In the genomic region with DNA sequence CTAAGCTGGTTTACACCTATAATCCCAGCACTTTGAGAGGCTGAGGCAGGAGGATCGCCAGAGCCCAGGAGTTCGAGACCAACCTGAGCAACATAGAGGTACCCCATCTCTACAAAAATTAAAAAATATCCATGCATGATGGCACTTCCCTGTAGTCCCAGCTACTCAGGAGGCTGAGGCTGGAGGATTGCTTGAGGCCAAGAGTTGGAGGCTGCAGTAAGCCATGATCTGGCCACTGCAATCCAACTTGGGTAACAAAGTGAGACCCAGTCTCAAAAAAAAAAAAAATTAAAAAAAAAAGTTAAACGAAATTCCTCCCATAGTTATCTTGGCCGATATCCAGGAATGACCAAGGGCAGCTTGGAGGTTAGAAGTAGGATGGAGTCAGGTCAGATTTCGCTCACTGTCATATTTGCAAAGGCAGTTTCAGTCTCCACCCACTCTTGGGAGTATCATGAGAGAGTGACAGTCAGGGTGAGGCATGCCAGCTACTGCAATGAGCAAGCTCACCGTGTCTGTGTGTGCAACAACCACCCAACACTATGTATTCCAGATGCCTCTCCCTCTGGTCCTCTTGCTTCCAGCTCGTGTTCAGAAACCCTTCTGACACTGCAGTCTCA, we compare ENCODE assay signal across 19 cellular contexts. TPM values are rescaled to one million over a fixed set of nuclear protein-coding genes. Genes with fewer than 3 reads are reported as not detected.
DNase-seq lines count a peak whose midpoint lies in the region; ATAC-seq and TF ChIP-seq lines count a peak whose summit lies in the region.
"Had no signal": no experiment of that assay in that cellular context is flagged by ENCODE, and none has a peak within 500 bp of the region (broad histone marks: within the 10 kb centered on the region; RNA-seq: fewer than 3 reads in every experiment).

No MANE protein-coding gene starts in this region.

- CTCF ChIA-PET in RWPE1 (lab: Yijun Ruan, JAX), result interaction anchor here (0.7 kb wide), 1 partner anchor 57 kb away, joined by 6 read pairs; no protein-coding TSS in a partner anchor

- H3K4me3 ChIP-seq in fibroblast of the aortic adventitia (ENCODE audit: low read depth, low read length), result no peak overlapping the region

- no peak for TF ChIP-seq RAD21 in Ishikawa (IDR thresholded peaks at IDR 0.05; ENCODE audit: low read depth)

- POLR2A ChIA-PET in RWPE1 (lab: Yijun Ruan, JAX; ENCODE audit: low non-redundant PET), result interaction anchor here (0.7 kb wide), 1 partner anchor 317 kb away, joined by 4 read pairs; no protein-coding TSS in a partner anchor

- DNase-seq in DMS 273 (lab: John Stamatoyannopoulos, UW; ENCODE audit: unreplicated experiment) (peak; percentile 51), DMS 273 treated with DMSO at 0.1 percent for 48 hours (lab: John Stamatoyannopoulos, UW) (no peak), EH (ENCODE audit: low read depth) (peak; percentile 12), fibroblast of the aortic adventitia (ENCODE audit: low read depth) (peak; percentile 17), foreskin melanocyte (no peak), RWPE1 (ENCODE audit: low spot score) (no peak)
- DNase-seq: activated CD4-positive, alpha-beta T cell treated with anti-CD3 and anti-CD28 coated beads for 1 hour; activated naive CD4-positive, alpha-beta T cell treated with Interleukin-2 at 50 U/mL for 16 hours; BE2C; KG1; mesendoderm; natural killer cell; NCI-H1092; NCI-H748 treated with DMSO at 0.1 percent for 48 hours; stimulated activated CD4-positive, alpha-beta T cell treated with anti-CD3 and anti-CD28 coated beads, Interleukin-2, amount 100 ng/mL, for 48 hours had no signal

- H3K27ac ChIP-seq in RWPE1, result no peak overlapping the region
- H3K27ac ChIP-seq: 22Rv1 had no signal

- no peak for TF ChIP-seq EP300 in Ishikawa (IDR thresholded peaks at IDR 0.05; ENCODE audit: borderline replicate concordance)

- ATAC-seq in GM21723 (IDR thresholded peaks at IDR 0.05; ENCODE audit: unreplicated experiment), result no peak
- ATAC-seq: natural killer cell had no signal

- TF ChIP-seq CTCF in fibroblast of the aortic adventitia (IDR thresholded peaks at IDR 0.05; ENCODE audit: insufficient read depth, low read length) (no peak), RWPE1 (conservative IDR thresholded peaks at IDR 0.05; ENCODE audit: low read depth) (no peak)

TF ChIP-seq in Ishikawa, 13 proteins besides CTCF, POLR2A, EP300 and RAD21:
- TF ChIP-seq FOXM1 (IDR thresholded peaks at IDR 0.05; ENCODE audit: borderline replicate concordance, low read depth) (no peak), TCF12 (IDR thresholded peaks at IDR 0.05; ENCODE audit: low read depth) (no peak), NFIC (IDR thresholded peaks at IDR 0.05) (peak; percentile 29; the same call in 1 of the 2 replicates)

RNA-seq across cellular contexts. Expression of gene ZDHHC4, which starts 6.0 kb away (rescaled TPM):
- total RNA-seq in fibroblast of the aortic adventitia (ENCODE audit: low replicate concordance), result 51.2 and 63.8 TPM in 2 replicates

RNA-seq across cellular contexts. Expression of gene INTS15, which starts 18.6 kb away (rescaled TPM):
- 8.7 and 10.8 TPM in 2 replicates for total RNA-seq in fibroblast of the aortic adventitia (ENCODE audit: low replicate concordance)

RNA-seq across cellular contexts. Expression of gene GRID2IP, which starts 20.0 kb away (rescaled TPM):
- total RNA-seq in fibroblast of the aortic adventitia (ENCODE audit: low replicate concordance), result not detected in 2 replicates
- total RNA-seq: subcutaneous adipose tissue had no signal

RNA-seq across cellular contexts. Expression of gene ZNF853, which starts 44.1 kb away (rescaled TPM):
- 0.54 and 1.6 TPM in 2 replicates for total RNA-seq in fibroblast of the aortic adventitia (ENCODE audit: low replicate concordance)

Comparison
In these comparisons a context has a peak if more than half of its experiments do, and no peak if none do; other contexts are left out.
1. DNase-seq: peak in DMS 273 (single experiment), EH (single experiment) and fibroblast of the aortic adventitia (single experiment); none in DMS 273 treated with DMSO at 0.1 percent for 48 hours (single experiment), foreskin melanocyte (single experiment) and RWPE1 (single experiment).